8 cellular contexts compared by ENCODE assay signal in the genomic region with DNA sequence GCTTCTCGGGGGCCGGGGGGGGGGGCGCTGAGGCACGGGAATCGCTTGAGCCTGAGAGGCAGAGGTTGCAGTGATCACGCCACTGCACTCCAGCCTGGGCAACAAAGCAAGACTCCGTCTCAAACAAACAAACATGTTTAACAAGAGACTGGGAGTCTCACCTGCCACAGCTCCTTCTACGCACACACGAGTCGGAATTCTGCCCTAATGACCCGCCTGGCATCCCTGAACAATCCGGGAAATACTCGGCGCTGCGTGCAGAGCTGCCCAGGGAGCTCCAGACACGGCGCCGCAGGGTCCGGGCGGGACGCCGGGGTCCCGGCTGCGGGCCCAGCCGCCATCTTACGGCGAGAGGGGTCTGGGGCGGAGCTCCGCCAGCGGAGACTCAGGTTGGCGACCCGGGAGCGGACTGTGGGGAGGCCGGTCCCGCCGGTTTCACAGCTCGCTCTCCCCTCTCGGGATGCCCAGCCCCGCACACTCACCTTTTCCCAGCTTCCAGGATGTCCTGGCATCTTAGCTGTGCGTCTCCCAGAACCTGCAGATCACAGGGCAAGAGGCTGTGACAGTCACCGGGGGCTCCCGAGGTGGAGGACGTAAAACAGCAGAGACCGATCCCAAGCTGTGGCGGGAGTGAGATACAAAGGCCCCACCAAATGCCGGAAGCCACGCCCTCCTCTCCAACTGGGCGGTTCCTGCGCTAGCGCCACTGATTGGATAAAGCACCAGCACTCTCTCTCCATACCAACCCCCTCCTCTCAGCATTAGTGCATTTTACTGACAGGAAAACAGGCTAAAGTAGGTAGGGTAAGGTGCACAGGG. TPM values are rescaled to one million over a fixed set of nuclear protein-coding genes. Genes with fewer than 3 reads are reported as not detected.
DNase-seq lines count a peak whose midpoint lies in the region; ATAC-seq and TF ChIP-seq lines count a peak whose summit lies in the region.

No MANE protein-coding gene starts in this region.

- ATAC-seq in GM21528 (IDR thresholded peaks at IDR 0.05; ENCODE audit: low FRiP score, unreplicated experiment) (peak; percentile 97), natural killer cell (peak; percentile 98 to 100 (median 98))

- intact Hi-C loops in activated T-helper 2 cell treated with anti-CD3 and anti-CD28 coated beads, Interferon-gamma antibody, Interleukin-2, Interleukin-4, amounts not matched to agents 10 μg/mL and 5 μg/mL and 100 μg/mL, durations not matched to agents 14 hours and 24 hours and 36 hours (cut with micrococcal nuclease) = loop anchor here (1.0 to 10.0 kb wide), 3 partner anchors 24 to 759 kb away; a partner anchor contains a TSS
- intact Hi-C loops in natural killer cell (cut with micrococcal nuclease) = loop anchor here (1.0 to 10.0 kb wide), 3 partner anchors 24 to 411 kb away; a partner anchor contains a TSS

- no peak for TF ChIP-seq RAD21 in Ishikawa (IDR thresholded peaks at IDR 0.05; ENCODE audit: low read depth)

- H3K4me1 Mint-ChIP-seq in activated T-helper 2 cell treated with anti-CD3 and anti-CD28 coated beads, Interferon-gamma antibody, Interleukin-2, Interleukin-4, amounts not matched to agents 10 μg/mL and 5 μg/mL and 100 μg/mL, durations not matched to agents 14 hours and 24 hours and 36 hours (ENCODE audit: low read depth) = peaks cover 10% of the 10 kb centered on the region
- H3K4me1 Mint-ChIP-seq in natural killer cell = peaks cover 26% of the 10 kb centered on the region in 2 donors

- H3K36me3 Mint-ChIP-seq in activated T-helper 2 cell treated with anti-CD3 and anti-CD28 coated beads, Interferon-gamma antibody, Interleukin-2, Interleukin-4, amounts not matched to agents 10 μg/mL and 5 μg/mL and 100 μg/mL, durations not matched to agents 14 hours and 24 hours and 36 hours (ENCODE audit: low read depth) = peaks cover 43% of the 10 kb centered on the region
- H3K36me3 Mint-ChIP-seq in natural killer cell = peaks cover 5% of the 10 kb centered on the region

- peaks cover 12% of the 10 kb centered on the region for H3K9me3 Mint-ChIP-seq in activated T-helper 2 cell treated with anti-CD3 and anti-CD28 coated beads, Interferon-gamma antibody, Interleukin-2, Interleukin-4, amounts not matched to agents 10 μg/mL and 5 μg/mL and 100 μg/mL, durations not matched to agents 14 hours and 24 hours and 36 hours
- no peaks in the 10 kb centered on the region for H3K9me3 Mint-ChIP-seq in natural killer cell

- H3K4me3 Mint-ChIP-seq in activated T-helper 2 cell treated with anti-CD3 and anti-CD28 coated beads, Interferon-gamma antibody, Interleukin-2, Interleukin-4, amounts not matched to agents 10 μg/mL and 5 μg/mL and 100 μg/mL, durations not matched to agents 14 hours and 24 hours and 36 hours (ENCODE audit: low read depth) = peak overlapping the region; percentile 96
- H3K4me3 Mint-ChIP-seq in natural killer cell = peak overlapping the region; percentile 97

- no peaks in the 10 kb centered on the region for H3K27me3 Mint-ChIP-seq in activated T-helper 2 cell treated with anti-CD3 and anti-CD28 coated beads, Interferon-gamma antibody, Interleukin-2, Interleukin-4, amounts not matched to agents 10 μg/mL and 5 μg/mL and 100 μg/mL, durations not matched to agents 14 hours and 24 hours and 36 hours (ENCODE audit: low read depth)
- H3K27me3 Mint-ChIP-seq in natural killer cell (ENCODE audit: low read depth in 2 of 2) = no peaks in the 10 kb centered on the region

- DNase-seq in DMS 273 treated with DMSO at 0.1 percent for 48 hours (lab: John Stamatoyannopoulos, UW) = peak; percentile 90
- DNase-seq in RKO (ENCODE audit: low spot score) = peak; percentile 88
- DNase-seq in activated T-helper 2 cell treated with anti-CD3 and anti-CD28 coated beads, Interferon-gamma antibody, Interleukin-2, Interleukin-4, amounts not matched to agents 10 μg/mL and 5 μg/mL and 100 μg/mL, durations not matched to agents 14 hours and 24 hours and 36 hours (ENCODE audit: low spot score) = peak; percentile 88
- DNase-seq in fibroblast of peridontal ligament (ENCODE audit: extremely low read depth) = peak; percentile 81
- peak; percentile 88 for DNase-seq in natural killer cell
- peak; percentile 91 for DNase-seq in stimulated activated naive CD4-positive, alpha-beta T cell treated with Interleukin-2 at 50 U/mL for 16 hours (lab: John Stamatoyannopoulos, UW)

- no peak for TF ChIP-seq CTCF in natural killer cell (IDR thresholded peaks at IDR 0.05)

- peak overlapping the region; percentile 89 for H3K27ac Mint-ChIP-seq in activated T-helper 2 cell treated with anti-CD3 and anti-CD28 coated beads, Interferon-gamma antibody, Interleukin-2, Interleukin-4, amounts not matched to agents 10 μg/mL and 5 μg/mL and 100 μg/mL, durations not matched to agents 14 hours and 24 hours and 36 hours
- peak overlapping the region; percentile 86 to 91 for H3K27ac Mint-ChIP-seq in natural killer cell

- TF ChIP-seq EP300 in Ishikawa (IDR thresholded peaks at IDR 0.05; ENCODE audit: borderline replicate concordance) = no peak

TF ChIP-seq in Ishikawa, 13 proteins besides CTCF, POLR2A, EP300 and RAD21:
- peak; percentile 74 for TF ChIP-seq YY1 (IDR thresholded peaks at IDR 0.05; ENCODE audit: low read depth)
- TF ChIP-seq, protein P1, sequence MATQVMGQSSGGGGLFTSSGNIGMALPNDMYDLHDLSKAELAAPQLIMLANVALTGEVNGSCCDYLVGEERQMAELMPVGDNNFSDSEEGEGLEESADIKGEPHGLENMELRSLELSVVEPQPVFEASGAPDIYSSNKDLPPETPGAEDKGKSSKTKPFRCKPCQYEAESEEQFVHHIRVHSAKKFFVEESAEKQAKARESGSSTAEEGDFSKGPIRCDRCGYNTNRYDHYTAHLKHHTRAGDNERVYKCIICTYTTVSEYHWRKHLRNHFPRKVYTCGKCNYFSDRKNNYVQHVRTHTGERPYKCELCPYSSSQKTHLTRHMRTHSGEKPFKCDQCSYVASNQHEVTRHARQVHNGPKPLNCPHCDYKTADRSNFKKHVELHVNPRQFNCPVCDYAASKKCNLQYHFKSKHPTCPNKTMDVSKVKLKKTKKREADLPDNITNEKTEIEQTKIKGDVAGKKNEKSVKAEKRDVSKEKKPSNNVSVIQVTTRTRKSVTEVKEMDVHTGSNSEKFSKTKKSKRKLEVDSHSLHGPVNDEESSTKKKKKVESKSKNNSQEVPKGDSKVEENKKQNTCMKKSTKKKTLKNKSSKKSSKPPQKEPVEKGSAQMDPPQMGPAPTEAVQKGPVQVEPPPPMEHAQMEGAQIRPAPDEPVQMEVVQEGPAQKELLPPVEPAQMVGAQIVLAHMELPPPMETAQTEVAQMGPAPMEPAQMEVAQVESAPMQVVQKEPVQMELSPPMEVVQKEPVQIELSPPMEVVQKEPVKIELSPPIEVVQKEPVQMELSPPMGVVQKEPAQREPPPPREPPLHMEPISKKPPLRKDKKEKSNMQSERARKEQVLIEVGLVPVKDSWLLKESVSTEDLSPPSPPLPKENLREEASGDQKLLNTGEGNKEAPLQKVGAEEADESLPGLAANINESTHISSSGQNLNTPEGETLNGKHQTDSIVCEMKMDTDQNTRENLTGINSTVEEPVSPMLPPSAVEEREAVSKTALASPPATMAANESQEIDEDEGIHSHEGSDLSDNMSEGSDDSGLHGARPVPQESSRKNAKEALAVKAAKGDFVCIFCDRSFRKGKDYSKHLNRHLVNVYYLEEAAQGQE (IDR thresholded peaks at IDR 0.05; ENCODE audit: low read depth) = no peak
- TF ChIP-seq, protein P2, sequence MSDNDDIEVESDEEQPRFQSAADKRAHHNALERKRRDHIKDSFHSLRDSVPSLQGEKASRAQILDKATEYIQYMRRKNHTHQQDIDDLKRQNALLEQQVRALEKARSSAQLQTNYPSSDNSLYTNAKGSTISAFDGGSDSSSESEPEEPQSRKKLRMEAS (IDR thresholded peaks at IDR 0.05) = peak; percentile 51; the same call in 1 of the 2 replicates
- peak; percentile 67; the same call in 1 of the 2 replicates for TF ChIP-seq TAF1 (IDR thresholded peaks at IDR 0.05; ENCODE audit: low read depth)
- TF ChIP-seq TEAD4 (IDR thresholded peaks at IDR 0.05) = 0 out of 2 replicates have a peak, but pooled peaks have one; percentile 7

RNA-seq across cellular contexts. Expression of a gene that starts 23.6 kb away (rescaled TPM):
- total RNA-seq in activated T-helper 2 cell treated with anti-CD3 and anti-CD28 coated beads, Interferon-gamma antibody, Interleukin-2, Interleukin-4, amounts not matched to agents 10 μg/mL and 5 μg/mL and 100 μg/mL, durations not matched to agents 14 hours and 24 hours and 36 hours = 12.1 TPM in 2 replicates
- 1 to 10 TPM; 4.5 to 5.8 (median 4.9) TPM for total RNA-seq in natural killer cell

Comparison
In these comparisons a context has a peak if more than half of its experiments do, and no peak if none do; other contexts are left out.
1. Peak in every context shown above with its lines: DNase-seq and ATAC-seq.